Comparison of ENCODE assay signal across 16 cellular contexts in the genomic region with DNA sequence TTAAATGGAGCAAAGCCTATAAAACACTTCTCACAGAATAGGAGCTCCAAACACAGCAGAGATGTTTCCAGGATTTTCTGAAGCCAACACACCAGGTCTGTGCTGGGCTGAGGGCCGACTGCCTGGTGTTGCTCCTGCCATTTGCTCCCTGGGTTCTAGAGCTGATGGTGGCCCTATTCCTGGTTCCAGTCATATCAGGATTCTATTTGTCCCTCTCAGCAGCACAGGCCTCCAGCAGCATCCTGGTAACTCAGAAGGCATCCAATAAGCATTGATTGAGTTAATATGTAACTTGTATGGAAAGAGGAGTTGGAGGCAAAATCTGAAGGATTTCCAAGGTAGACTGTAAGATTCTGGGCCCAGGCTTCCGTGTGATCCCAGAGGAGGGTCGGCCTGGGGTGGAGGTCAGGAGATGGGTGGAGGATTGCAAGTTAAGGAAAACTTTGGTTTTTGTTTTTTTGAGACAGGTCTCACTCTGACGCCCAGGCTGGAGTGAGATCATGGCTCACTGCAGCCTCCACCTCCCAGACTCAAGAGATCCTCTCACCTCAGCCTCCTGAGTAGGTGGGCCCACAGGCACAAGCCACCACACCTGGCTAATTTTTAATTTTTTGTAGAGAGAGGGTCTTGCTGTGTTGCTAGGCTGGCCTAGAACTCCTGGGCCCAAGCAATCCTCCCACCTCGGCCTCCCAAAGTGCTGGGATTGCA. TPM values are rescaled to one million over a fixed set of nuclear protein-coding genes. Genes with fewer than 3 reads are reported as not detected.
A peak's percentile ranks its signal among the peaks of the same experiment; 100 is the strongest.
DNase-seq lines count a peak whose midpoint lies in the region; ATAC-seq and TF ChIP-seq lines count a peak whose summit lies in the region.
"Had no signal": no experiment of that assay in that cellular context is flagged by ENCODE, and none has a peak within 500 bp of the region (broad histone marks: within the 10 kb centered on the region; RNA-seq: fewer than 3 reads in every experiment).

No MANE protein-coding gene starts in this region.

- H3K4me1 ChIP-seq in Karpas-422 (ENCODE audit: low read length) = no peaks in the 10 kb centered on the region
- peaks cover 5 to 6% of the 10 kb centered on the region in 2 donors for H3K4me1 ChIP-seq in esophagus (ENCODE audit: control insufficient read depth in 2 of 2, insufficient read depth in 2 of 2, low read length in 1 of 2)
- peaks cover 13 to 14% of the 10 kb centered on the region in 2 experiments for H3K4me1 ChIP-seq in trophoblast cell (ENCODE audit: control insufficient read depth in 1 of 2, insufficient read depth in 2 of 2, low read length in 2 of 2)
- H3K4me1 ChIP-seq: parathyroid adenoma had no signal

- H3K14ac ChIP-seq in trophoblast cell (ENCODE audit: low read length) = peak overlapping the region; percentile 45

- H3K9me3 ChIP-seq in Karpas-422 (ENCODE audit: low read length) (no peaks in the 10 kb centered on the region), esophagus (ENCODE audit: control insufficient read depth in 2 of 2, insufficient read depth in 1 of 2, low read depth in 1 of 2, low read length in 1 of 2) (no peaks in the 10 kb centered on the region), trophoblast cell (ENCODE audit: insufficient read depth, low read depth, low read length) (peaks cover 4% of the 10 kb centered on the region)
- H3K9me3 ChIP-seq: BLaER1 had no signal

- H3K79me2 ChIP-seq in Karpas-422 (ENCODE audit: low read length) (no peaks in the 10 kb centered on the region), trophoblast cell (ENCODE audit: control insufficient read depth, insufficient read depth, low read length, poor library complexity) (peaks cover 2% of the 10 kb centered on the region)
- H3K79me2 ChIP-seq: parathyroid adenoma had no signal

- H2BK12ac ChIP-seq in trophoblast cell (ENCODE audit: low read length) = peak overlapping the region; percentile 90

- ATAC-seq in GM18861 (IDR thresholded peaks at IDR 0.05; ENCODE audit: unreplicated experiment) = no peak

- no peaks in the 10 kb centered on the region for H3K9me2 ChIP-seq in Karpas-422 (replicated peaks; ENCODE audit: insufficient read depth, low read length)

- H3K18ac ChIP-seq in trophoblast cell (ENCODE audit: low read length) = no peak overlapping the region

- H3K27me3 ChIP-seq in Karpas-422 (ENCODE audit: low read length) (no peaks in the 10 kb centered on the region), esophagus (ENCODE audit: control insufficient read depth in 1 of 2, insufficient read depth in 2 of 2, low read length in 2 of 2) (no peaks in the 10 kb centered on the region), trophoblast cell (ENCODE audit: insufficient read depth, low read length) (no peaks in the 10 kb centered on the region)
- H3K27me3 ChIP-seq: BLaER1 had no signal

- H2AK5ac ChIP-seq in trophoblast cell (ENCODE audit: low read length) = no peak overlapping the region

- H3K27ac ChIP-seq in C4-2B = peak overlapping the region; percentile 19; the same call in 1 of the 2 replicates
- no peak overlapping the region for H3K27ac ChIP-seq in Karpas-422 (ENCODE audit: low read length)
- peak overlapping the region; percentile 37 to 64 for H3K27ac ChIP-seq in esophagus (ENCODE audit: low read depth in 2 of 2, low read length in 1 of 2)
- peak overlapping the region; percentile 12 for H3K27ac ChIP-seq in trophoblast cell (ENCODE audit: low read depth, low read length)
- H3K27ac ChIP-seq: BLaER1, parathyroid adenoma had no signal

- H2BK120ac ChIP-seq in trophoblast cell (ENCODE audit: insufficient read depth, low read length, poor library complexity) = peak overlapping the region; percentile 71

- H3K36me3 ChIP-seq in Karpas-422 (ENCODE audit: insufficient read depth, low read length) (no peaks in the 10 kb centered on the region), esophagus (ENCODE audit: control insufficient read depth in 2 of 2, insufficient read depth in 2 of 2, low read length in 1 of 2) (peaks cover 0 to 6% of the 10 kb centered on the region in 2 donors), trophoblast cell (ENCODE audit: control insufficient read depth in 1 of 2, insufficient read depth in 2 of 2, low read length in 2 of 2) (no peaks in the 10 kb centered on the region)
- H3K36me3 ChIP-seq: BLaER1 had no signal

- no peak overlapping the region for H3K4me3 ChIP-seq in Karpas-422 (ENCODE audit: low read length)
- no peak overlapping the region for H3K4me3 ChIP-seq in esophagus (ENCODE audit: low read depth in 1 of 2, low read length in 2 of 2)
- H3K4me3 ChIP-seq in trophoblast cell (ENCODE audit: low read depth, low read length) = no peak overlapping the region
- no peak overlapping the region for H3K4me3 ChIP-seq in foreskin fibroblast (ENCODE audit: low read depth in 1 of 2, low read length in 2 of 2)
- H3K4me3 ChIP-seq: BLaER1, GM12878 had no signal

- H4K8ac ChIP-seq in trophoblast cell (ENCODE audit: low read depth, low read length) = peak overlapping the region; percentile 31

- H4K91ac ChIP-seq in trophoblast cell (ENCODE audit: low read depth, low read length) = peak overlapping the region; percentile 70

- H3K4me2 ChIP-seq in Karpas-422 (ENCODE audit: low read depth, low read length, poor library complexity, severe bottlenecking) (no peak overlapping the region), trophoblast cell (ENCODE audit: low read length) (no peak overlapping the region)
- H3K4me2 ChIP-seq: BLaER1 had no signal

- H3K4ac ChIP-seq in trophoblast cell (ENCODE audit: low read depth, low read length) = no peak overlapping the region

- WGBS in esophagus, 2 donors = 83 to 85% methylated on average over 5 of the region's 5 CpGs
- WGBS in trophoblast cell (ENCODE audit: extremely low coverage, insufficient coverage, insufficient read length) = no CpG with 5 or more reads among the region's 5 CpGs

- H3K79me1 ChIP-seq in trophoblast cell (ENCODE audit: low read length) = peaks cover 15% of the 10 kb centered on the region

- no peak overlapping the region for H3K23ac ChIP-seq in trophoblast cell (ENCODE audit: low read length)

- no peaks in the 10 kb centered on the region for H4K20me1 ChIP-seq in Karpas-422 (ENCODE audit: insufficient read depth, low read depth, low read length)
- H4K20me1 ChIP-seq: BLaER1 had no signal

- peak overlapping the region; percentile 7 for H2BK5ac ChIP-seq in trophoblast cell (ENCODE audit: low read depth, low read length, poor library complexity)

- TF ChIP-seq CTCF in C4-2B (conservative IDR thresholded peaks at IDR 0.05) (no peak), foreskin fibroblast (IDR thresholded peaks at IDR 0.05; ENCODE audit: low read depth, low read length) (no peak)

- H3K9ac ChIP-seq in Karpas-422 (ENCODE audit: low read length) (no peak overlapping the region), trophoblast cell (ENCODE audit: low read length) (no peak overlapping the region)
- H3K9ac ChIP-seq: BLaER1, parathyroid adenoma had no signal

- peak; percentile 21 for DNase-seq in Karpas-422
- no peak for DNase-seq in trophoblast cell
- DNase-seq in NCI-H524 (lab: John Stamatoyannopoulos, UW) = no peak
- no peak for DNase-seq in SIG-M5 treated with dmso at 0.1 percent for 504 hours (lab: John Stamatoyannopoulos, UW; ENCODE audit: unreplicated experiment)
- DNase-seq in foreskin fibroblast = no peak
- DNase-seq: activated CD4-positive, CD25-positive, alpha-beta regulatory T cell; amniotic stem cell; MV-4-11; NCI-H2171 treated with DMSO at 0.1 percent for 48 hours had no signal

- no peak overlapping the region for H4K12ac ChIP-seq in trophoblast cell (ENCODE audit: low read depth, low read length)

- H2AFZ ChIP-seq in Karpas-422 (ENCODE audit: low read length) (no peak overlapping the region), trophoblast cell (ENCODE audit: insufficient read depth, low read length, poor library complexity) (no peak overlapping the region)

RNA-seq across cellular contexts. Expression of a gene that starts 5.7 kb away (rescaled TPM):
- not detected in 2 replicates for total RNA-seq in Karpas-422 (2014; rRNA removed; shearing (Covaris generic); ENCODE audit: low replicate concordance)
- 100 to 1,000 TPM in 1 of 2 donors, 10 to 100 TPM in 1; 88.1 to 161 TPM for polyA plus RNA-seq in esophagus
- polyA plus RNA-seq in trophoblast cell (2013) = 36.2 and 40.7 TPM in 2 replicates

RNA-seq across cellular contexts. Expression of a gene that starts 20.6 kb away (rescaled TPM):
- total RNA-seq in Karpas-422 (2014; rRNA removed; shearing (Covaris generic); ENCODE audit: low replicate concordance) = 44.7 and 70.5 TPM in 2 replicates
- 10 to 100 TPM; 16.3 to 17.6 TPM for polyA plus RNA-seq in esophagus
- polyA plus RNA-seq in trophoblast cell (2013) = 15.3 and 15.9 TPM in 2 replicates

RNA-seq across cellular contexts. Expression of a gene that starts 26.5 kb away (rescaled TPM):
- not detected in 2 replicates for total RNA-seq in Karpas-422 (2014; rRNA removed; shearing (Covaris generic); ENCODE audit: low replicate concordance)
- polyA plus RNA-seq in esophagus = under 1 TPM; 0.04 to 0.14 TPM
- polyA plus RNA-seq in trophoblast cell (2013) = 0.41 and 0.61 TPM in 2 replicates
- total RNA-seq: mesothelial cell of epicardium had no signal

RNA-seq across cellular contexts. Expression of a gene that starts 38.7 kb away (rescaled TPM):
- 0.18 and 0.41 TPM in 2 replicates for total RNA-seq in Karpas-422 (2014; rRNA removed; shearing (Covaris generic); ENCODE audit: low replicate concordance)
- polyA plus RNA-seq in esophagus = 1 to 10 TPM; 1.2 TPM
- polyA plus RNA-seq in trophoblast cell (2013) = 1.4 and 1.5 TPM in 2 replicates
- total RNA-seq: mesothelial cell of epicardium had no signal

RNA-seq across cellular contexts. Expression of a gene that starts 41.2 kb away (rescaled TPM):
- total RNA-seq in Karpas-422 (2014; rRNA removed; shearing (Covaris generic); ENCODE audit: low replicate concordance) = 14.3 and 30.7 TPM in 2 replicates
- 10 to 100 TPM; 14.9 to 19.3 TPM for polyA plus RNA-seq in esophagus
- 40.6 and 43.8 TPM in 2 replicates for polyA plus RNA-seq in trophoblast cell (2013)
